Comparison of ENCODE assay signal across 18 cellular contexts in genomic region chr2:72983500-72984039, GRCh38.
DNase-seq lines count a peak whose midpoint lies in the region; ATAC-seq and TF ChIP-seq lines count a peak whose summit lies in the region.
"Had no signal": no experiment of that assay in that cellular context is flagged by ENCODE, and none has a peak within 500 bp of the region (broad histone marks: within the 10 kb centered on the region; RNA-seq: fewer than 3 reads in every experiment).

No MANE protein-coding gene starts in this region.

- H3K27me3 ChIP-seq in esophagus muscularis mucosa (no peaks in the 10 kb centered on the region), A673 (replicated peaks; ENCODE audit: insufficient read depth, low read depth, low read length, poor library complexity) (no peaks in the 10 kb centered on the region)
- H3K27me3 ChIP-seq: vagina had no signal

- TF ChIP-seq POLR2A in esophagus muscularis mucosa (IDR thresholded peaks at IDR 0.05; ENCODE audit: low read depth), result no peak

- ATAC-seq in Right ventricle myocardium superior (ENCODE audit: poor library complexity), result peak; percentile 55
- ATAC-seq: CD8-positive, alpha-beta T cell; sciatic nerve; SK-N-SH treated with all-trans-retinoic acid at 6 μM for 48 hours had no signal

- 89% methylated on average over 6 of the region's 7 CpGs for WGBS in esophagus muscularis mucosa

- CTCF ChIA-PET in A673 (lab: Charles Lee), result interaction anchor here (0.7 kb wide), 1 partner anchor 194 kb away, joined by 4 read pairs; no protein-coding TSS in a partner anchor

- TF ChIP-seq CTCF in nephron (IDR thresholded peaks at IDR 0.05; ENCODE audit: unreplicated experiment in 3 of 3) (no peak), esophagus muscularis mucosa (IDR thresholded peaks at IDR 0.05) (no peak), A673 (conservative IDR thresholded peaks at IDR 0.05; ENCODE audit: low read depth, low read length) (no peak)

- no peaks in the 10 kb centered on the region for H3K27me3 Mint-ChIP-seq in nephron (ENCODE audit: low read depth)

- no peaks in the 10 kb centered on the region for H3K36me3 Mint-ChIP-seq in nephron (ENCODE audit: low read depth)

- no peak overlapping the region for H3K27ac ChIP-seq in esophagus muscularis mucosa (replicated peaks in 1 of 4)
- no peak overlapping the region for H3K27ac ChIP-seq in A673 (ENCODE audit: low read depth, low read length, poor library complexity, severe bottlenecking)
- H3K27ac ChIP-seq: vagina had no signal

- no peak for TF ChIP-seq EP300 in esophagus muscularis mucosa (IDR thresholded peaks at IDR 0.05)

- POLR2A ChIA-PET in A673 (lab: Charles Lee; ENCODE audit: low non-redundant PET), result no interaction called here

- BruUV-seq in A673 (replicated peaks; lab: Mats Ljungman, UMichigan), result no TSS peak

- H3K36me3 ChIP-seq in esophagus muscularis mucosa (peaks cover 0 to 59% (median 18%) of the 10 kb centered on the region in 4 donors), A673 (ENCODE audit: insufficient read depth, low read length, poor library complexity, severe bottlenecking) (no peaks in the 10 kb centered on the region)

- intact Hi-C loops in Right ventricle myocardium superior (cut with DNase I), result loop anchor here (5.0 kb wide), 1 partner anchor 84 kb away; no protein-coding TSS in a partner anchor
- intact Hi-C loops in esophagus muscularis mucosa (cut with DNase I), result no loop called here
- intact Hi-C loops in A673 (cut with micrococcal nuclease; ENCODE audit: unreplicated experiment), result no loop called here

- no peak overlapping the region for H3K4me3 Mint-ChIP-seq in nephron
- H3K4me3 Mint-ChIP-seq: CD8-positive, alpha-beta T cell had no signal

- H3K9me3 Mint-ChIP-seq in nephron, result no peaks in the 10 kb centered on the region
- H3K9me3 Mint-ChIP-seq: CD8-positive, alpha-beta T cell had no signal

- H3K4me1 ChIP-seq in esophagus muscularis mucosa (peaks cover 0 to 35% (median 0%) of the 10 kb centered on the region in 4 donors), A673 (ENCODE audit: insufficient read depth, low read length, poor library complexity, severe bottlenecking) (peaks cover 5% of the 10 kb centered on the region)
- H3K4me1 ChIP-seq: vagina had no signal

- DNase-seq in HT-29 (ENCODE audit: low spot score) (peak; percentile 13), NCI-H748 treated with DMSO at 0.1 percent for 48 hours (lab: John Stamatoyannopoulos, UW) (peak; percentile 50), Right ventricle myocardium superior (no peak), glomerular visceral epithelial cell (ENCODE audit: extremely low spot score) (no peak), NCI-H1436 (lab: John Stamatoyannopoulos, UW) (no peak), esophagus muscularis mucosa (ENCODE audit: extremely low spot score) (no peak), A673 (ENCODE audit: low spot score) (no peak)
- DNase-seq: CD8-positive, alpha-beta T cell; GOT3; midbrain; NCI-H1694; NCI-H524; stimulated activated CD4-positive, alpha-beta T cell treated with anti-CD3 and anti-CD28 coated beads, Interleukin-1b, Interleukin-23, amount 100 ng/mL, for 48 hours; T1000 had no signal

- H3K9me3 ChIP-seq in esophagus muscularis mucosa (no peaks in the 10 kb centered on the region), A673 (ENCODE audit: low read depth, low read length, poor library complexity, severe bottlenecking) (no peaks in the 10 kb centered on the region)
- H3K9me3 ChIP-seq: vagina had no signal

- H3K4me3 ChIP-seq in esophagus muscularis mucosa, result no peak overlapping the region
- no peak overlapping the region for H3K4me3 ChIP-seq in A673 (ENCODE audit: low read depth, low read length, poor library complexity, severe bottlenecking)
- H3K4me3 ChIP-seq: vagina had no signal

- peaks cover 9% of the 10 kb centered on the region for H3K4me1 Mint-ChIP-seq in nephron

- H3K27ac Mint-ChIP-seq in nephron, result peak overlapping the region; percentile 35 to 93 (median 72)
- H3K27ac Mint-ChIP-seq: CD8-positive, alpha-beta T cell had no signal

Comparison
In these comparisons a context has a peak if more than half of its experiments do, and no peak if none do; other contexts are left out.
1. DNase-seq: peak in HT-29 (single experiment) and NCI-H748 treated with DMSO at 0.1 percent for 48 hours (single experiment); none in Right ventricle myocardium superior (single experiment), glomerular visceral epithelial cell (single experiment), NCI-H1436 (single experiment), esophagus muscularis mucosa (single experiment) and A673 (single experiment).